8 cellular contexts compared by ENCODE assay signal in genomic region chr10:116385994-116386809, GRCh38. TPM values are rescaled to one million over a fixed set of nuclear protein-coding genes. Genes with fewer than 3 reads are reported as not detected.
DNase-seq lines count a peak whose midpoint lies in the region; ATAC-seq and TF ChIP-seq lines count a peak whose summit lies in the region.

No MANE protein-coding gene starts in this region.

- POLR2A ChIA-PET in BJ (lab: Charles Lee), result no interaction called here

- TF ChIP-seq CTCF in BJ (IDR thresholded peaks at IDR 0.05; ENCODE audit: insufficient read depth, low read depth, low read length), result peak; percentile 56
- TF ChIP-seq CTCF in ovary (IDR thresholded peaks at IDR 0.05), result peak in 2 of 3 donors; percentile 25 to 32

- no peaks in the 10 kb centered on the region for H3K9me3 ChIP-seq in ovary

- no peak for DNase-seq in BJ (ENCODE audit: low read depth)
- DNase-seq in NCI-H2171 (lab: John Stamatoyannopoulos, UW), result peak; percentile 7
- DNase-seq in dedifferentiated amniotic fluid mesenchymal stem cell (ENCODE audit: extremely low spot score), result peak; percentile 52
- no peak for DNase-seq in ovary
- no peak for DNase-seq in NCI-H774 (lab: John Stamatoyannopoulos, UW)

- H3K4me3 ChIP-seq in BJ (ENCODE audit: low read depth, low read length), result no peak overlapping the region
- H3K4me3 ChIP-seq in ovary, result no peak overlapping the region

- TF ChIP-seq POLR2A in ovary (IDR thresholded peaks at IDR 0.05), result no peak

- H3K4me1 ChIP-seq in ovary (ENCODE audit: insufficient read depth), result no peaks in the 10 kb centered on the region

- 0% methylated on average over 1 of the region's 1 CpG for WGBS in ovary, 3 donors

- no peak for TF ChIP-seq EP300 in ovary (IDR thresholded peaks at IDR 0.05)

- CTCF ChIA-PET in BJ (lab: Yijun Ruan, JAX), result interaction anchor here (0.6 to 4.4 kb wide), 18 partner anchors 9 to 1216 kb away, joined by 3 to 29 read pairs (median 4); no protein-coding TSS in a partner anchor

- intact Hi-C loops in ovary (cut with DNase I), result no loop called here

- H3K27me3 ChIP-seq in BJ (ENCODE audit: control insufficient read depth, insufficient read depth, low read length), result no peaks in the 10 kb centered on the region
- H3K27me3 ChIP-seq in ovary, result no peaks in the 10 kb centered on the region

- no peaks in the 10 kb centered on the region for H3K36me3 ChIP-seq in BJ (ENCODE audit: control insufficient read depth, insufficient read depth, low read length)
- no peaks in the 10 kb centered on the region for H3K36me3 ChIP-seq in ovary

- no peak overlapping the region for H3K27ac ChIP-seq in ovary

- ATAC-seq in GM21367 (IDR thresholded peaks at IDR 0.05; ENCODE audit: unreplicated experiment), result peak; percentile 54
- ATAC-seq in GM19035 (IDR thresholded peaks at IDR 0.05; ENCODE audit: unreplicated experiment), result no peak
- ATAC-seq in GM21576 (IDR thresholded peaks at IDR 0.05; ENCODE audit: unreplicated experiment), result no peak

RNA-seq across cellular contexts. Expression of gene PNLIPRP3, which starts 41.4 kb away (rescaled TPM):
- polyA plus RNA-seq in BJ (2011; rRNA removed) (not detected in 2 replicates), ovary (not detected)
- polyA minus RNA-seq in BJ (2011; rRNA and poly(A)+ RNA removed), result not detected in 2 replicates
- total RNA-seq in ovary, result not detected

Comparison
In these comparisons a context has a peak if more than half of its experiments do, and no peak if none do; other contexts are left out.
1. DNase-seq: peak in NCI-H2171 (single experiment) and dedifferentiated amniotic fluid mesenchymal stem cell (single experiment); none in BJ (single experiment), ovary (0 of 5) and NCI-H774 (single experiment).